ENCODE assay signal across 30 cellular contexts in genomic region chr6:55853008-55854001, GRCh38. TPM values are rescaled to one million over a fixed set of nuclear protein-coding genes. Genes with fewer than 3 reads are reported as not detected.
"Had no signal": no experiment of that assay in that cellular context is flagged by ENCODE, and none has a peak within 500 bp of the region (broad histone marks: within the 10 kb centered on the region; RNA-seq: fewer than 3 reads in every experiment).

No MANE protein-coding gene starts in this region.

- H3K27me3 Mint-ChIP-seq: activated B cell treated with CpG ODN at 0.5 μM for 24 hours; activated CD4-positive, alpha-beta T cell treated with anti-CD3 and anti-CD28 coated beads for 36 hours; activated naive CD8-positive, alpha-beta T cell; activated T-cell treated with anti-CD3 and anti-CD28 coated beads, Interleukin-2, amount 50 U/mL, for 24 hours; activated T-helper 17 cell treated with anti-CD3 and anti-CD28 coated beads, Interleukin-2, amount 50 U/mL, for 72 hours; naive thymus-derived CD8-positive, alpha-beta T cell; type B pancreatic cell had no signal

- H3K4me1 Mint-ChIP-seq: activated B cell treated with CpG ODN at 0.5 μM for 24 hours; activated CD4-positive, alpha-beta T cell treated with anti-CD3 and anti-CD28 coated beads for 36 hours; activated T-helper 17 cell treated with anti-CD3 and anti-CD28 coated beads, Interleukin-2, amount 50 U/mL, for 72 hours; naive thymus-derived CD8-positive, alpha-beta T cell; neural progenitor cell had no signal

- H3K36me3 Mint-ChIP-seq: activated naive CD8-positive, alpha-beta T cell; naive thymus-derived CD8-positive, alpha-beta T cell; neural progenitor cell; type B pancreatic cell had no signal

- H3K4me3 Mint-ChIP-seq: activated B cell treated with CpG ODN at 0.5 μM for 24 hours; activated CD4-positive, alpha-beta T cell treated with anti-CD3 and anti-CD28 coated beads for 36 hours; activated naive CD8-positive, alpha-beta T cell; activated T-cell treated with anti-CD3 and anti-CD28 coated beads, Interleukin-2, amount 50 U/mL, for 24 hours; activated T-helper 17 cell treated with anti-CD3 and anti-CD28 coated beads, Interleukin-2, amount 50 U/mL, for 72 hours; naive thymus-derived CD8-positive, alpha-beta T cell; neural progenitor cell; type B pancreatic cell had no signal

- H3K27me3 ChIP-seq: adrenal gland, ascending aorta, brain microvascular endothelial cell, heart right ventricle, left lung, neural progenitor cell, spleen, vagina had no signal

- DNase-seq: activated B cell treated with CpG ODN at 0.5 μM for 24 hours; activated CD4-positive, alpha-beta T cell treated with anti-CD3 and anti-CD28 coated beads for 36 hours; activated CD4-positive, alpha-beta T cell treated with anti-CD3 and anti-CD28 coated beads, Interleukin-2, amount 50 U/mL, for 4 hours; activated CD8-positive, alpha-beta memory T cell treated with anti-CD3 and anti-CD28 coated beads for 24 hours; activated CD8-positive, alpha-beta memory T cell treated with anti-CD3 and anti-CD28 coated beads, Interleukin-2, amount 50 U/mL, for 4 hours; activated naive CD4-positive, alpha-beta T cell; activated T-cell treated with anti-CD3 and anti-CD28 coated beads, Interleukin-2, amount 50 U/mL, for 24 hours; adrenal gland; brain microvascular endothelial cell; caudate nucleus; effector memory CD4-positive, alpha-beta T cell; heart right ventricle; kidney; naive thymus-derived CD8-positive, alpha-beta T cell; spleen; stimulated activated CD4-positive, alpha-beta T cell treated with anti-CD3 and anti-CD28 coated beads, Interleukin-4, amount 100 ng/mL, for 1 hour; stimulated activated naive CD4-positive, alpha-beta T cell; T-helper 9 cell had no signal

- H2AFZ ChIP-seq: neural progenitor cell had no signal

- H3K4me2 ChIP-seq: neural progenitor cell had no signal

- H3K4me3 ChIP-seq: adrenal gland, ascending aorta, heart right ventricle, left lung, lung, neural progenitor cell, spleen, thoracic aorta, vagina had no signal

- H3K27ac ChIP-seq: adrenal gland, ascending aorta, brain microvascular endothelial cell, heart right ventricle, left lung, neural progenitor cell, spleen, thoracic aorta, vagina had no signal

- ATAC-seq: activated CD4-positive, alpha-beta T cell treated with anti-CD3 and anti-CD28 coated beads for 36 hours; activated T-helper 17 cell treated with anti-CD3 and anti-CD28 coated beads, Interleukin-2, amount 50 U/mL, for 72 hours; esophagus mucosa; heart right ventricle; left lung; naive thymus-derived CD8-positive, alpha-beta T cell had no signal

- H3K36me3 ChIP-seq: adrenal gland, ascending aorta, brain microvascular endothelial cell, heart right ventricle, left lung, neural progenitor cell, spleen, thoracic aorta, vagina had no signal

- H3K4me1 ChIP-seq: adrenal gland, ascending aorta, heart right ventricle, left lung, neural progenitor cell, spleen, vagina had no signal

- H3K9me3 ChIP-seq: adrenal gland, ascending aorta, heart right ventricle, left lung, thoracic aorta, vagina had no signal

- H3K27ac Mint-ChIP-seq: activated B cell treated with CpG ODN at 0.5 μM for 24 hours; activated CD4-positive, alpha-beta T cell treated with anti-CD3 and anti-CD28 coated beads for 36 hours; activated naive CD8-positive, alpha-beta T cell; activated T-cell treated with anti-CD3 and anti-CD28 coated beads, Interleukin-2, amount 50 U/mL, for 24 hours; activated T-helper 17 cell treated with anti-CD3 and anti-CD28 coated beads, Interleukin-2, amount 50 U/mL, for 72 hours; naive thymus-derived CD8-positive, alpha-beta T cell; neural progenitor cell; type B pancreatic cell had no signal

- H3K9me3 Mint-ChIP-seq: activated B cell treated with CpG ODN at 0.5 μM for 24 hours; activated T-cell treated with anti-CD3 and anti-CD28 coated beads, Interleukin-2, amount 50 U/mL, for 24 hours; neural progenitor cell; type B pancreatic cell had no signal

RNA-seq across cellular contexts. Expression of gene BMP5, which starts 22.1 kb away (rescaled TPM):
- total RNA-seq: activated B cell treated with CpG ODN at 0.5 μM for 24 hours; activated CD4-positive, alpha-beta T cell treated with anti-CD3 and anti-CD28 coated beads for 36 hours; activated T-helper 17 cell treated with anti-CD3 and anti-CD28 coated beads, Interleukin-2, amount 50 U/mL, for 72 hours; ascending aorta; dermis microvascular lymphatic vessel endothelial cell; endothelial cell of umbilical vein; naive thymus-derived CD8-positive, alpha-beta T cell; spleen; thoracic aorta; vagina had no signal
- polyA plus RNA-seq: endothelial cell of umbilical vein; naive thymus-derived CD8-positive, alpha-beta T cell; spleen had no signal
